14 cellular contexts compared by ENCODE assay signal in the genomic region with DNA sequence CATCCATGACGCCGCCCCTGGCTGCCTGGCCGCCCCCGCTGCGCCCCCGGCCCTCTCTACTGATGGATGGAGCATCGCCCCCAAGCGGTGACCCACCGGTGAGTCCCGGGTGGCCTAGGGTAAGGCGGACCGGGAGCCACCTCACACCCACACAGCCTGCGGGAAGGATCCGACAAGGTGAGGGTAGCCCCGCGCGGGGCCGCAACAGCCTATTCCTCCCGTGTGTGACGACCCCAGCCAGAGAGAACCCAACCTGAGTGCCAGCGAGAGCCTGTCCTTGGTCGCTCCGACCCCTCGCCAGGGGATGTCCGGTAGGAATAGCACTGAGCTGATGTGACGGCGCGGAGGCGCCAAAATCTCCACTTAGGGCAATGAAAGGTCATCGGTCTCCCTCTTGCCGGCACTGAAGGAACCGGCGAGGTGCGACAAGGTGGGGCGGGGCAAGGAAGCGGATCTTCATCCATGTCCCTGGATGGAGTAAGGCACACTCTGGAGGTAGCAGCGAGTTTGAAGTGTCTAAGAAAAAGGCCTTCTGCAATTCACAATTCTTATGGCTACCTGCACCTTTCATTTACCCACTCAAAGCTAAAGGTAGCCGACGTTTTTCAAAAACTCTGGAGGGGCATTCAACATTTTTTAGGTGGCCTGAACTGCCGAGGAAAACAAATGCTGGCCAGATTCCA. TPM values are rescaled to one million over a fixed set of nuclear protein-coding genes. Genes with fewer than 3 reads are reported as not detected.
DNase-seq lines count a peak whose midpoint lies in the region; ATAC-seq and TF ChIP-seq lines count a peak whose summit lies in the region.
"Had no signal": no experiment of that assay in that cellular context is flagged by ENCODE, and none has a peak within 500 bp of the region (broad histone marks: within the 10 kb centered on the region; RNA-seq: fewer than 3 reads in every experiment).

No MANE protein-coding gene starts in this region.

- peaks cover 2% of the 10 kb centered on the region for H3K36me3 Mint-ChIP-seq in activated naive CD8-positive, alpha-beta T cell treated with anti-CD3 and anti-CD28 coated beads for 36 hours

- H3K27ac Mint-ChIP-seq in activated naive CD8-positive, alpha-beta T cell treated with anti-CD3 and anti-CD28 coated beads for 36 hours: no peak overlapping the region

- no peak overlapping the region for H3K27ac ChIP-seq in aorta (ENCODE audit: low read depth in 1 of 2, low read length in 2 of 2)
- no peak overlapping the region for H3K27ac ChIP-seq in brain microvascular endothelial cell
- H3K27ac ChIP-seq: esophagus squamous epithelium, prostate gland had no signal

- ATAC-seq in aorta (ENCODE audit: low FRiP score): peak; percentile 40
- ATAC-seq in HG02610 (IDR thresholded peaks at IDR 0.05; ENCODE audit: unreplicated experiment): no peak
- ATAC-seq: mucosa of descending colon had no signal

- H3K27me3 Mint-ChIP-seq in activated naive CD8-positive, alpha-beta T cell treated with anti-CD3 and anti-CD28 coated beads for 36 hours: peaks cover 30% of the 10 kb centered on the region

- DNase-seq in stimulated activated CD4-positive, alpha-beta T cell treated with anti-CD3 and anti-CD28 coated beads, Interleukin-15, amount 100 ng/mL, for 24 hours: peak; percentile 32
- DNase-seq in stimulated activated CD4-positive, alpha-beta T cell treated with anti-CD3 and anti-CD28 coated beads, Interleukin-4, amount 100 ng/mL, for 24 hours: no peak
- no peak for DNase-seq in activated naive CD8-positive, alpha-beta T cell treated with anti-CD3 and anti-CD28 coated beads for 36 hours
- DNase-seq in left kidney (ENCODE audit: low read depth, low spot score): peak; percentile 1
- no peak for DNase-seq in aorta
- no peak for DNase-seq in brain microvascular endothelial cell
- DNase-seq in NCI-H774 (lab: John Stamatoyannopoulos, UW): no peak
- DNase-seq: activated CD4-positive, CD25-positive, alpha-beta regulatory T cell treated with anti-CD3 and anti-CD28 coated beads, Interleukin-2, amount 50 U/mL, for 72 hours; activated naive CD4-positive, alpha-beta T cell treated with Interleukin-2 at 50 U/mL for 16 hours; esophagus squamous epithelium; hippocampal formation had no signal

- peaks cover 11% of the 10 kb centered on the region for H3K9me3 ChIP-seq in aorta (ENCODE audit: control insufficient read depth, low read length)
- H3K9me3 ChIP-seq: esophagus squamous epithelium, mucosa of descending colon, prostate gland had no signal

- in situ Hi-C loops in brain microvascular endothelial cell (cut with HindIII; ENCODE audit: low pct_ligation_motif_present, low sequenced_read_pairs): no loop called here

- H3K4me1 Mint-ChIP-seq in activated naive CD8-positive, alpha-beta T cell treated with anti-CD3 and anti-CD28 coated beads for 36 hours: peaks cover 24% of the 10 kb centered on the region

- H3K36me3 ChIP-seq in aorta (ENCODE audit: control insufficient read depth in 1 of 2, insufficient read depth in 2 of 2, low read length in 1 of 2): no peaks in the 10 kb centered on the region
- H3K36me3 ChIP-seq in brain microvascular endothelial cell (replicated peaks): no peaks in the 10 kb centered on the region
- H3K36me3 ChIP-seq: esophagus squamous epithelium, prostate gland had no signal

- H3K9me3 Mint-ChIP-seq in activated naive CD8-positive, alpha-beta T cell treated with anti-CD3 and anti-CD28 coated beads for 36 hours: peaks cover 5% of the 10 kb centered on the region

- H3K4me3 ChIP-seq in aorta (ENCODE audit: low read length in 2 of 2) (no peak overlapping the region), brain microvascular endothelial cell (ENCODE audit: low read depth, low read length) (no peak overlapping the region)
- H3K4me3 ChIP-seq: mucosa of descending colon, prostate gland had no signal

- H3K27me3 ChIP-seq in aorta (ENCODE audit: control insufficient read depth in 1 of 2, insufficient read depth in 2 of 2, low read length in 1 of 2): peaks cover 0 to 7% of the 10 kb centered on the region in 2 donors
- peaks cover 23% of the 10 kb centered on the region for H3K27me3 ChIP-seq in brain microvascular endothelial cell (replicated peaks)

- intact Hi-C loops in aorta (cut with DNase I): no loop called here

- WGBS in aorta, 2 donors: 2 to 4% methylated on average over 37 to 40 of the region's 40 CpGs

- no peak for TF ChIP-seq CTCF in brain microvascular endothelial cell (IDR thresholded peaks at IDR 0.05; ENCODE audit: low read depth, low read length, missing control alignments)

- peak overlapping the region; percentile 66 for H3K4me3 Mint-ChIP-seq in activated naive CD8-positive, alpha-beta T cell treated with anti-CD3 and anti-CD28 coated beads for 36 hours

- no peaks in the 10 kb centered on the region for H3K4me1 ChIP-seq in aorta (ENCODE audit: control insufficient read depth in 1 of 2, insufficient read depth in 2 of 2, low read length in 2 of 2)
- H3K4me1 ChIP-seq: prostate gland had no signal

RNA-seq across cellular contexts. Expression of gene CHIA, which starts 19.7 kb away (rescaled TPM):
- not detected for total RNA-seq in activated naive CD8-positive, alpha-beta T cell treated with anti-CD3 and anti-CD28 coated beads for 36 hours
- total RNA-seq in aorta: not detected
- polyA plus RNA-seq in aorta: under 1 TPM in 1 of 2 donors, not detected in 1; 0.28 TPM
- total RNA-seq: esophagus squamous epithelium, mucosa of descending colon, prostate gland had no signal

RNA-seq across cellular contexts. Expression of gene CHI3L2, which starts 43.4 kb away (rescaled TPM):
- 1 to 10 TPM; 5.1 to 9.2 TPM for total RNA-seq in activated naive CD8-positive, alpha-beta T cell treated with anti-CD3 and anti-CD28 coated beads for 36 hours
- 10 to 100 TPM in 1 of 2 donors, 1 to 10 TPM in 1; 7.8 to 12.5 TPM for total RNA-seq in aorta
- polyA plus RNA-seq in aorta: under 1 TPM in 1 of 2 donors, not detected in 1; 0.33 TPM

Comparison
In these comparisons a context has a peak if more than half of its experiments do, and no peak if none do; other contexts are left out.
1. DNase-seq: peak in stimulated activated CD4-positive, alpha-beta T cell treated with anti-CD3 and anti-CD28 coated beads, Interleukin-15, amount 100 ng/mL, for 24 hours (single experiment) and left kidney (single experiment); none in stimulated activated CD4-positive, alpha-beta T cell treated with anti-CD3 and anti-CD28 coated beads, Interleukin-4, amount 100 ng/mL, for 24 hours (single experiment), activated naive CD8-positive, alpha-beta T cell treated with anti-CD3 and anti-CD28 coated beads for 36 hours (single experiment), aorta (0 of 2), brain microvascular endothelial cell (single experiment) and NCI-H774 (single experiment).